ENCODE assay signal across 21 cellular contexts in genomic region chr2:178225011-178225817, GRCh38. TPM values are rescaled to one million over a fixed set of nuclear protein-coding genes. Genes with fewer than 3 reads are reported as not detected.
DNase-seq lines count a peak whose midpoint lies in the region; ATAC-seq and TF ChIP-seq lines count a peak whose summit lies in the region.
"Had no signal": no experiment of that assay in that cellular context is flagged by ENCODE, and none has a peak within 500 bp of the region (broad histone marks: within the 10 kb centered on the region; RNA-seq: fewer than 3 reads in every experiment).

No MANE protein-coding gene starts in this region.

- no peaks in the 10 kb centered on the region for H3K4me1 ChIP-seq in esophagus muscularis mucosa
- H3K4me1 ChIP-seq: thyroid gland had no signal

- 80% methylated on average over 4 of the region's 4 CpGs for WGBS in esophagus muscularis mucosa

- peak overlapping the region; percentile 10 for H3K4me3 Mint-ChIP-seq in glutamatergic neuron (ENCODE audit: unreplicated experiment)
- H3K4me3 Mint-ChIP-seq: activated naive CD8-positive, alpha-beta T cell treated with anti-CD3 and anti-CD28 coated beads for 36 hours; activated T-cell treated with anti-CD3 and anti-CD28 coated beads, Interleukin-2, amount 50 U/mL, for 4 hours; CD8-positive, alpha-beta memory T cell; central memory CD8-positive, alpha-beta T cell had no signal

- DNase-seq in NCI-H2107 treated with DMSO at 0.1 percent for 48 hours (lab: John Stamatoyannopoulos, UW; ENCODE audit: unreplicated experiment) (peak; percentile 34), NCI-H2107 (lab: John Stamatoyannopoulos, UW) (no peak), amniotic epithelial cell (ENCODE audit: low read depth) (peak; percentile 44), glutamatergic neuron (no peak), NCI-H510A treated with DMSO at 0.1 percent for 48 hours (lab: John Stamatoyannopoulos, UW) (no peak), esophagus muscularis mucosa (ENCODE audit: extremely low spot score) (no peak)
- DNase-seq: 8988T; activated CD4-positive, alpha-beta T cell treated with anti-CD3 and anti-CD28 coated beads, Interleukin-2, amount 50 U/mL, for 1 hour; activated naive CD8-positive, alpha-beta T cell treated with anti-CD3 and anti-CD28 coated beads for 36 hours; activated T-cell treated with anti-CD3 and anti-CD28 coated beads, Interleukin-2, amount 50 U/mL, for 4 hours; CD8-positive, alpha-beta memory T cell; head of caudate nucleus; kidney; NCI-H1694 treated with DMSO at 0.1 percent for 48 hours; NCI-H524; PC-3; stimulated activated CD4-positive, alpha-beta T cell treated with anti-CD3 and anti-CD28 coated beads, Interleukin-4, amount 100 ng/mL, for 4 hours; thyroid gland had no signal

- no peak for TF ChIP-seq EP300 in esophagus muscularis mucosa (IDR thresholded peaks at IDR 0.05)

- TF ChIP-seq CTCF in glutamatergic neuron (IDR thresholded peaks at IDR 0.05; ENCODE audit: partially characterized antibody, unreplicated experiment) = no peak
- no peak for TF ChIP-seq CTCF in esophagus muscularis mucosa (IDR thresholded peaks at IDR 0.05)

- no peaks in the 10 kb centered on the region for H3K27me3 ChIP-seq in esophagus muscularis mucosa
- H3K27me3 ChIP-seq: thyroid gland had no signal

- H3K27me3 Mint-ChIP-seq in glutamatergic neuron (ENCODE audit: unreplicated experiment) = peaks cover 5% of the 10 kb centered on the region

- H3K27ac Mint-ChIP-seq in glutamatergic neuron (ENCODE audit: unreplicated experiment) = peak overlapping the region; percentile 13
- H3K27ac Mint-ChIP-seq: activated naive CD8-positive, alpha-beta T cell treated with anti-CD3 and anti-CD28 coated beads for 36 hours; CD8-positive, alpha-beta memory T cell had no signal

- H3K4me3 ChIP-seq in esophagus muscularis mucosa = no peak overlapping the region
- H3K4me3 ChIP-seq: thyroid gland had no signal

- no peaks in the 10 kb centered on the region for H3K36me3 Mint-ChIP-seq in glutamatergic neuron (ENCODE audit: unreplicated experiment)
- H3K36me3 Mint-ChIP-seq: activated naive CD8-positive, alpha-beta T cell treated with anti-CD3 and anti-CD28 coated beads for 36 hours; CD8-positive, alpha-beta memory T cell had no signal

- peaks cover 34% of the 10 kb centered on the region for H3K4me1 Mint-ChIP-seq in glutamatergic neuron (ENCODE audit: low read depth, unreplicated experiment)
- H3K4me1 Mint-ChIP-seq: activated naive CD8-positive, alpha-beta T cell treated with anti-CD3 and anti-CD28 coated beads for 36 hours; CD8-positive, alpha-beta memory T cell; central memory CD8-positive, alpha-beta T cell had no signal

- ATAC-seq in HG03280 (IDR thresholded peaks at IDR 0.05; ENCODE audit: unreplicated experiment) (no peak), GM18505 (IDR thresholded peaks at IDR 0.05; ENCODE audit: unreplicated experiment) (no peak)
- ATAC-seq: activated T-cell treated with anti-CD3 and anti-CD28 coated beads, Interleukin-2, amount 50 U/mL, for 4 hours had no signal

- no peaks in the 10 kb centered on the region for H3K9me3 ChIP-seq in esophagus muscularis mucosa
- H3K9me3 ChIP-seq: thyroid gland had no signal

- no peaks in the 10 kb centered on the region for H3K36me3 ChIP-seq in esophagus muscularis mucosa
- H3K36me3 ChIP-seq: thyroid gland had no signal

- intact Hi-C loops in esophagus muscularis mucosa (cut with DNase I) = no loop called here

- H3K9me3 Mint-ChIP-seq in glutamatergic neuron (ENCODE audit: unreplicated experiment) = no peaks in the 10 kb centered on the region
- H3K9me3 Mint-ChIP-seq: activated naive CD8-positive, alpha-beta T cell treated with anti-CD3 and anti-CD28 coated beads for 36 hours; activated T-cell treated with anti-CD3 and anti-CD28 coated beads, Interleukin-2, amount 50 U/mL, for 4 hours; central memory CD8-positive, alpha-beta T cell had no signal

- H3K27ac ChIP-seq in esophagus muscularis mucosa (replicated peaks in 1 of 4) = no peak overlapping the region
- H3K27ac ChIP-seq: thyroid gland had no signal

- TF ChIP-seq POLR2A in GM18505 (IDR thresholded peaks at IDR 0.05; ENCODE audit: borderline replicate concordance, extremely low read depth, insufficient read depth, insufficient read length) (no peak), esophagus muscularis mucosa (IDR thresholded peaks at IDR 0.05; ENCODE audit: low read depth) (no peak)

RNA-seq across cellular contexts. Expression of gene OSBPL6, which starts 30.9 kb away (rescaled TPM):
- total RNA-seq in glutamatergic neuron (ENCODE audit: unreplicated experiment) (14.4 TPM), esophagus muscularis mucosa (1 to 10 TPM; 1.8 to 3.3 (median 2.3) TPM)

Comparison
In these comparisons a context has a peak if more than half of its experiments do, and no peak if none do; other contexts are left out.
1. DNase-seq: peak in NCI-H2107 treated with DMSO at 0.1 percent for 48 hours (single experiment) and amniotic epithelial cell (single experiment); none in NCI-H2107 (single experiment), glutamatergic neuron (single experiment), NCI-H510A treated with DMSO at 0.1 percent for 48 hours (single experiment) and esophagus muscularis mucosa (single experiment).